Comparison of ENCODE assay signal across 9 cellular contexts in the genomic region with DNA sequence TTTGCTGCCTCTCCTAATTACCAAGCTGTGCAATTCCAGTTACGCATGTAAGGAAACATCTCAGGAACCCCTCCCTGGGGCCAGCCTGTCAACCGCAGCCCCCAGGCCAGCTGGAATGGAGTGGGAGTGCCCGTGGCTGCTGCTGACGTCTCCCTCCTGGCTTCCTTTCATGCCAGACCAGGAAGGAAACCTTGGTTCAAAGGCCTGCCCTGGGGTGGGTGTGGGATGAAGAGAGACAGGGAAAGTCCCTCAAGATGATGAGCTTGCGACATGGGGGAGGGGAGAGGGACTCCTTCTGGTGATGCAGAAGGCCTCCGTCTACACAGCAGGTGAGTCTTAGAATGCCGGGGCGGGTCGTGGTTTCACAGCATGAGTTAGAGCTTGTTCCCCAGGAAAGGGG. TPM values are rescaled to one million over a fixed set of nuclear protein-coding genes. Genes with fewer than 3 reads are reported as not detected.
A peak's percentile ranks its signal among the peaks of the same experiment; 100 is the strongest.
DNase-seq lines count a peak whose midpoint lies in the region; ATAC-seq lines count a peak whose summit lies in the region.
"Had no signal": no experiment of that assay in that cellular context is flagged by ENCODE, and none has a peak within 500 bp of the region (broad histone marks: within the 10 kb centered on the region; RNA-seq: fewer than 3 reads in every experiment).

No MANE protein-coding gene starts in this region.

- DNase-seq in A172 (ENCODE audit: low spot score): peak; percentile 25
- peak; percentile 8 for DNase-seq in activated T-helper 2 cell treated with anti-CD3 and anti-CD28 coated beads, Interferon-gamma antibody, Interleukin-2, Interleukin-4, amounts not matched to agents 10 μg/mL and 5 μg/mL and 100 μg/mL, durations not matched to agents 14 hours and 24 hours and 36 hours (ENCODE audit: low spot score)
- peak; percentile 98 for DNase-seq in islet precursor cell
- DNase-seq in C1 segment of cervical spinal cord (lab: John Stamatoyannopoulos, UW): no peak
- no peak for DNase-seq in ureter (ENCODE audit: low spot score)
- DNase-seq: esophagus squamous epithelium had no signal

- ATAC-seq in GM18502 (IDR thresholded peaks at IDR 0.05; ENCODE audit: poor library complexity, unreplicated experiment) (peak; percentile 32), GM21528 (IDR thresholded peaks at IDR 0.05; ENCODE audit: low FRiP score, unreplicated experiment) (no peak), HG03520 (IDR thresholded peaks at IDR 0.05; ENCODE audit: unreplicated experiment) (no peak)

- peak overlapping the region; percentile 67 for H3K27ac Mint-ChIP-seq in activated T-helper 2 cell treated with anti-CD3 and anti-CD28 coated beads, Interferon-gamma antibody, Interleukin-2, Interleukin-4, amounts not matched to agents 10 μg/mL and 5 μg/mL and 100 μg/mL, durations not matched to agents 14 hours and 24 hours and 36 hours

- H3K4me3 Mint-ChIP-seq in activated T-helper 2 cell treated with anti-CD3 and anti-CD28 coated beads, Interferon-gamma antibody, Interleukin-2, Interleukin-4, amounts not matched to agents 10 μg/mL and 5 μg/mL and 100 μg/mL, durations not matched to agents 14 hours and 24 hours and 36 hours (ENCODE audit: low read depth): no peak overlapping the region

- peaks cover 55% of the 10 kb centered on the region for H3K4me1 Mint-ChIP-seq in activated T-helper 2 cell treated with anti-CD3 and anti-CD28 coated beads, Interferon-gamma antibody, Interleukin-2, Interleukin-4, amounts not matched to agents 10 μg/mL and 5 μg/mL and 100 μg/mL, durations not matched to agents 14 hours and 24 hours and 36 hours (ENCODE audit: low read depth)

- intact Hi-C loops in activated T-helper 2 cell treated with anti-CD3 and anti-CD28 coated beads, Interferon-gamma antibody, Interleukin-2, Interleukin-4, amounts not matched to agents 10 μg/mL and 5 μg/mL and 100 μg/mL, durations not matched to agents 14 hours and 24 hours and 36 hours (cut with micrococcal nuclease): no loop called here

- no peaks in the 10 kb centered on the region for H3K9me3 Mint-ChIP-seq in activated T-helper 2 cell treated with anti-CD3 and anti-CD28 coated beads, Interferon-gamma antibody, Interleukin-2, Interleukin-4, amounts not matched to agents 10 μg/mL and 5 μg/mL and 100 μg/mL, durations not matched to agents 14 hours and 24 hours and 36 hours

- H3K36me3 Mint-ChIP-seq in activated T-helper 2 cell treated with anti-CD3 and anti-CD28 coated beads, Interferon-gamma antibody, Interleukin-2, Interleukin-4, amounts not matched to agents 10 μg/mL and 5 μg/mL and 100 μg/mL, durations not matched to agents 14 hours and 24 hours and 36 hours (ENCODE audit: low read depth): no peaks in the 10 kb centered on the region

- H3K27me3 Mint-ChIP-seq in activated T-helper 2 cell treated with anti-CD3 and anti-CD28 coated beads, Interferon-gamma antibody, Interleukin-2, Interleukin-4, amounts not matched to agents 10 μg/mL and 5 μg/mL and 100 μg/mL, durations not matched to agents 14 hours and 24 hours and 36 hours (ENCODE audit: low read depth): no peaks in the 10 kb centered on the region

RNA-seq across cellular contexts. Expression of gene CYP11A1, which starts 11.4 kb away (rescaled TPM):
- total RNA-seq in A172 (2014; rRNA removed; shearing (Covaris generic)): 1.2 TPM in 1 of 2 replicates, not detected in the other
- total RNA-seq in activated T-helper 2 cell treated with anti-CD3 and anti-CD28 coated beads, Interferon-gamma antibody, Interleukin-2, Interleukin-4, amounts not matched to agents 10 μg/mL and 5 μg/mL and 100 μg/mL, durations not matched to agents 14 hours and 24 hours and 36 hours: not detected in 2 replicates
- total RNA-seq in ureter: 2.4 TPM

RNA-seq across cellular contexts. Expression of gene SEMA7A, which starts 54.9 kb away (rescaled TPM):
- total RNA-seq in A172 (2014; rRNA removed; shearing (Covaris generic)): 12.6 and 14.3 TPM in 2 replicates
- total RNA-seq in activated T-helper 2 cell treated with anti-CD3 and anti-CD28 coated beads, Interferon-gamma antibody, Interleukin-2, Interleukin-4, amounts not matched to agents 10 μg/mL and 5 μg/mL and 100 μg/mL, durations not matched to agents 14 hours and 24 hours and 36 hours: 45.9 and 50.3 TPM in 2 replicates
- 2.2 TPM for total RNA-seq in ureter

Comparison
In these comparisons a context has a peak if more than half of its experiments do, and no peak if none do; other contexts are left out.
1. DNase-seq: peak in A172 (single experiment), activated T-helper 2 cell treated with anti-CD3 and anti-CD28 coated beads, Interferon-gamma antibody, Interleukin-2, Interleukin-4, amounts not matched to agents 10 μg/mL and 5 μg/mL and 100 μg/mL, durations not matched to agents 14 hours and 24 hours and 36 hours (single experiment) and islet precursor cell (single experiment); none in C1 segment of cervical spinal cord (0 of 14) and ureter (single experiment).